In the genomic region with DNA sequence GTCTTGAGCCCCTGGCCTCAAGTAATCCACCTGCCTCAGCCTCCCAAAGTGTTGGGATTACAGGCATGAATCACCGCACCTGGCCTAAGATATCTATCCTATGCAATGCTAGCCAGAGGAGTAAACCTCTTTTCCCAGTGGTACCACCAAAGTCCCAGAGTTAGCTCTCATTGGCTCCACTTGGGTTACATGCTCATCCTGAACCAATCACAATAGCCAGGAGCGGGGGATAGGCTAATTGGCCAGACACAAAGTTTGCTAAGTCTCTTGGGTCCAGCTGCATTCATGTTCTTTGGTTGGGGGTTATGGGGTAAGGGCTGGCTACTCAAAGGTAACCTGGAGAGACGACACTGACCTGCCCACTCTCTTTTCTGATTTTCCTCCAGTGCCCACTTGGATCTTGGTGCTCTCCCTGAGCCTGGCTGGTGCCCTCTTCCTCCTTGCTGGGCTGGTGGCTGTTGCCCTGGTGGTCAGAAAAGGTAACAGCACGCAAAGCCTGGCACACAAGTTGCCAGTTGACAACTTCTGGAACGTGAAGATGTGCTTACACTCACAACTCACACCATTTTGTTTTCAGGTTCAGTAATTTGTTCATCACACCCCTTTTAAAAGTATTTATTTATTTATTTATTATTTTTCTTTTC, we compare ENCODE assay signal across 2 cellular contexts.
TF ChIP-seq lines count a peak whose summit lies in the region.

No MANE protein-coding gene starts in this region.

TF ChIP-seq in A549, 52 proteins besides CTCF, POLR2A, EP300 and RAD21 (continued from another document):
- TF ChIP-seq HDAC2 (IDR thresholded peaks at IDR 0.05): no peak
- no peak for TF ChIP-seq FOSL2 (IDR thresholded peaks at IDR 0.05)
- TF ChIP-seq FOSL2 (CRISPR knock-in tag; IDR thresholded peaks at IDR 0.05): no peak
- TF ChIP-seq ZFP36 (IDR thresholded peaks at IDR 0.05; ENCODE audit: borderline replicate concordance, partially characterized antibody): no peak
- TF ChIP-seq TFCP2L1 (CRISPR knock-in tag; IDR thresholded peaks at IDR 0.05): no peak
- no peak for TF ChIP-seq TP53 (CRISPR knock-in tag; IDR thresholded peaks at IDR 0.05)
- TF ChIP-seq, protein P1, sequence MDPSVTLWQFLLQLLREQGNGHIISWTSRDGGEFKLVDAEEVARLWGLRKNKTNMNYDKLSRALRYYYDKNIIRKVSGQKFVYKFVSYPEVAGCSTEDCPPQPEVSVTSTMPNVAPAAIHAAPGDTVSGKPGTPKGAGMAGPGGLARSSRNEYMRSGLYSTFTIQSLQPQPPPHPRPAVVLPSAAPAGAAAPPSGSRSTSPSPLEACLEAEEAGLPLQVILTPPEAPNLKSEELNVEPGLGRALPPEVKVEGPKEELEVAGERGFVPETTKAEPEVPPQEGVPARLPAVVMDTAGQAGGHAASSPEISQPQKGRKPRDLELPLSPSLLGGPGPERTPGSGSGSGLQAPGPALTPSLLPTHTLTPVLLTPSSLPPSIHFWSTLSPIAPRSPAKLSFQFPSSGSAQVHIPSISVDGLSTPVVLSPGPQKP (IDR thresholded peaks at IDR 0.05; ENCODE audit: low read depth, low read length): no peak
- TF ChIP-seq, protein P2, sequence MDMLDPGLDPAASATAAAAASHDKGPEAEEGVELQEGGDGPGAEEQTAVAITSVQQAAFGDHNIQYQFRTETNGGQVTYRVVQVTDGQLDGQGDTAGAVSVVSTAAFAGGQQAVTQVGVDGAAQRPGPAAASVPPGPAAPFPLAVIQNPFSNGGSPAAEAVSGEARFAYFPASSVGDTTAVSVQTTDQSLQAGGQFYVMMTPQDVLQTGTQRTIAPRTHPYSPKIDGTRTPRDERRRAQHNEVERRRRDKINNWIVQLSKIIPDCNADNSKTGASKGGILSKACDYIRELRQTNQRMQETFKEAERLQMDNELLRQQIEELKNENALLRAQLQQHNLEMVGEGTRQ (IDR thresholded peaks at IDR 0.05): no peak
- TF ChIP-seq POLR2AphosphoS2 (conservative IDR thresholded peaks at IDR 0.05; ENCODE audit: low read length): no peak

TF ChIP-seq in SK-N-SH, 30 proteins besides CTCF, POLR2A, EP300 and RAD21:
- TF ChIP-seq, protein P3, sequence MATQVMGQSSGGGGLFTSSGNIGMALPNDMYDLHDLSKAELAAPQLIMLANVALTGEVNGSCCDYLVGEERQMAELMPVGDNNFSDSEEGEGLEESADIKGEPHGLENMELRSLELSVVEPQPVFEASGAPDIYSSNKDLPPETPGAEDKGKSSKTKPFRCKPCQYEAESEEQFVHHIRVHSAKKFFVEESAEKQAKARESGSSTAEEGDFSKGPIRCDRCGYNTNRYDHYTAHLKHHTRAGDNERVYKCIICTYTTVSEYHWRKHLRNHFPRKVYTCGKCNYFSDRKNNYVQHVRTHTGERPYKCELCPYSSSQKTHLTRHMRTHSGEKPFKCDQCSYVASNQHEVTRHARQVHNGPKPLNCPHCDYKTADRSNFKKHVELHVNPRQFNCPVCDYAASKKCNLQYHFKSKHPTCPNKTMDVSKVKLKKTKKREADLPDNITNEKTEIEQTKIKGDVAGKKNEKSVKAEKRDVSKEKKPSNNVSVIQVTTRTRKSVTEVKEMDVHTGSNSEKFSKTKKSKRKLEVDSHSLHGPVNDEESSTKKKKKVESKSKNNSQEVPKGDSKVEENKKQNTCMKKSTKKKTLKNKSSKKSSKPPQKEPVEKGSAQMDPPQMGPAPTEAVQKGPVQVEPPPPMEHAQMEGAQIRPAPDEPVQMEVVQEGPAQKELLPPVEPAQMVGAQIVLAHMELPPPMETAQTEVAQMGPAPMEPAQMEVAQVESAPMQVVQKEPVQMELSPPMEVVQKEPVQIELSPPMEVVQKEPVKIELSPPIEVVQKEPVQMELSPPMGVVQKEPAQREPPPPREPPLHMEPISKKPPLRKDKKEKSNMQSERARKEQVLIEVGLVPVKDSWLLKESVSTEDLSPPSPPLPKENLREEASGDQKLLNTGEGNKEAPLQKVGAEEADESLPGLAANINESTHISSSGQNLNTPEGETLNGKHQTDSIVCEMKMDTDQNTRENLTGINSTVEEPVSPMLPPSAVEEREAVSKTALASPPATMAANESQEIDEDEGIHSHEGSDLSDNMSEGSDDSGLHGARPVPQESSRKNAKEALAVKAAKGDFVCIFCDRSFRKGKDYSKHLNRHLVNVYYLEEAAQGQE (IDR thresholded peaks at IDR 0.05; ENCODE audit: low read depth, low read length): no peak
- no peak for TF ChIP-seq POLR2AphosphoS5 (IDR thresholded peaks at IDR 0.05; ENCODE audit: low read depth, low read length)
